15 cellular contexts compared by ENCODE assay signal in the genomic region with DNA sequence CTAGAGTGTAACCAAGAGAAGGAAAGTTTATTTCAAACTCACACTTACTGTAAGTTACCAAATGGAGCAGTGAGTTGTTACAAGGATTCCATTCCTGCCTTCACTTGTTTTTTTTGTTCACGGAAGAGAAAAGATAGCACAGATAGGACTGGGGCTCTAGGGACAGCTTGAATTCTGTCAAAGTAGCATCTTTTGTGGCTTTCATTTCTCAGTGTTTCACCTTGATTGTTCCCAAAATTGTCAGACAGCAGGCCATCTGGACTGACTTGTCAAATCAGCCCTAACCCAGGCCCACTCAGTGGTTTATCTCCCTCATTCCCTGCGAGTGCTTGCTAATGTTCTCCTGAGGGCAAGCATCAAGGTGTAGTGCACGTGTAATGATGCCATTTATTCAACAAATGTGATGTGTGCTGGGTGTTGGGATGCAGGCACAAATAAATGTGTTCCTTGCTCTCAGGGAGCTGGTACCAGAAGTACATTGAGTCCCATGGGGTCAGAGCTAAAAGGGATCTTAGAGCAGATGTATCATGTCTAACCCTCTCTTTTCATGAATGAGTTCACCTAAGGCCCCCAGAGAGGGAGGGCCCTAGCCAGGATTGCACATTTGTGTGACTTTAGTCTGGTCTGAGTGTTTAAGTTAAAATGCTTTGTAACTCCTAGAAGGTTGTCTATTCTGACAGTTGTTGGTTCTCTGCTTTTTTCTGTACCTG. TPM values are rescaled to one million over a fixed set of nuclear protein-coding genes. Genes with fewer than 3 reads are reported as not detected.
DNase-seq lines count a peak whose midpoint lies in the region; ATAC-seq and TF ChIP-seq lines count a peak whose summit lies in the region.
"Had no signal": no experiment of that assay in that cellular context is flagged by ENCODE, and none has a peak within 500 bp of the region (broad histone marks: within the 10 kb centered on the region; RNA-seq: fewer than 3 reads in every experiment).

No MANE protein-coding gene starts in this region.

- no peak overlapping the region for H3K4me3 Mint-ChIP-seq in activated T-helper 17 cell treated with anti-CD3 and anti-CD28 coated beads, Interleukin-2, amount 50 U/mL, for 72 hours
- H3K4me3 Mint-ChIP-seq in stimulated activated memory B cell treated with anti-CD40 and anti-IgM and Interleukin-4, amounts not matched to agents 10 μg/mL and 1 μg/mL and 100 μg/mL, for 72 hours: no peak overlapping the region
- H3K4me3 Mint-ChIP-seq in CD4-positive, alpha-beta T cell: no peak overlapping the region

- dilution Hi-C loops in IMR-90 (cut with HindIII; ENCODE audit: low sequenced_read_pairs, unreplicated experiment): no loop called here

- in situ Hi-C loops in IMR-90 (cut with MboI; ENCODE audit: low sequenced_read_pairs): no loop called here

- H3K36me3 ChIP-seq in IMR-90 (ENCODE audit: control insufficient read depth, insufficient read depth, low read length): peaks cover 9% of the 10 kb centered on the region; the same call in 1 of the 2 replicates
- H3K36me3 ChIP-seq: prostate gland, WERI-Rb-1 had no signal

- peak overlapping the region; percentile 96 for H2BK20ac ChIP-seq in IMR-90 (ENCODE audit: low read depth, low read length)

- no peak for TF ChIP-seq RAD21 in IMR-90 (IDR thresholded peaks at IDR 0.05; ENCODE audit: low read length)

- peak overlapping the region; percentile 73 for H3K4me2 ChIP-seq in IMR-90 (ENCODE audit: low read depth, low read length)

- ATAC-seq in IMR-90 (ENCODE audit: low read depth) (peak; percentile 27), HG03108 (IDR thresholded peaks at IDR 0.05; ENCODE audit: unreplicated experiment) (no peak)
- no peak for ATAC-seq in activated T-helper 17 cell treated with anti-CD3 and anti-CD28 coated beads, Interleukin-2, amount 50 U/mL, for 72 hours (replicated peaks)
- ATAC-seq in stimulated activated memory B cell treated with anti-CD40 and anti-IgM and Interleukin-4, amounts not matched to agents 10 μg/mL and 1 μg/mL and 100 μg/mL, for 72 hours: peak; percentile 51
- no peak for ATAC-seq in CD4-positive, alpha-beta T cell (ENCODE audit: poor library complexity)

- peak overlapping the region; percentile 84 for H3K56ac ChIP-seq in IMR-90 (ENCODE audit: extremely low read depth, insufficient read depth, low read length)

- no TSS peak for BruUV-seq in IMR-90 (replicated peaks; lab: Mats Ljungman, UMichigan)

- H2AK5ac ChIP-seq in IMR-90 (ENCODE audit: low read depth, low read length): peak overlapping the region; percentile 99

- H2BK15ac ChIP-seq in IMR-90 (ENCODE audit: low read depth, low read length): peak overlapping the region; percentile 97; the same call in 2 of the 3 replicates

- H3K27ac ChIP-seq in IMR-90 (ENCODE audit: insufficient read depth, low read length): peak overlapping the region; percentile 97
- no peak overlapping the region for H3K27ac ChIP-seq in CD4-positive, alpha-beta T cell (ENCODE audit: low read depth, low read length)
- H3K27ac ChIP-seq: prostate gland, WERI-Rb-1 had no signal

- H3K14ac ChIP-seq in IMR-90 (replicated peaks; ENCODE audit: low read depth, low read length): peak overlapping the region; percentile 99

- peaks cover 6% of the 10 kb centered on the region; the same call in 1 of the 2 replicates for H4K20me1 ChIP-seq in IMR-90 (ENCODE audit: insufficient read depth, low read length)

- peak overlapping the region; percentile 91 for H3K18ac ChIP-seq in IMR-90 (ENCODE audit: low read depth, low read length)

- no peak for TF ChIP-seq POLR2A in IMR-90 (IDR thresholded peaks at IDR 0.05; ENCODE audit: low read depth, low read length)

- WGBS in IMR-90 (ENCODE audit: extremely low coverage in 2 of 2, insufficient read length in 1 of 2), 2 experiments: no CpG with 5 or more reads among the region's 3 CpGs

- no peaks in the 10 kb centered on the region for H3K4me1 Mint-ChIP-seq in activated T-helper 17 cell treated with anti-CD3 and anti-CD28 coated beads, Interleukin-2, amount 50 U/mL, for 72 hours
- H3K4me1 Mint-ChIP-seq in stimulated activated memory B cell treated with anti-CD40 and anti-IgM and Interleukin-4, amounts not matched to agents 10 μg/mL and 1 μg/mL and 100 μg/mL, for 72 hours: peaks cover 34% of the 10 kb centered on the region
- no peaks in the 10 kb centered on the region for H3K4me1 Mint-ChIP-seq in CD4-positive, alpha-beta T cell (ENCODE audit: low read depth)

- intact Hi-C loops in IMR-90 (cut with micrococcal nuclease): loop anchor here (5.0 kb wide), 1 partner anchor 32 kb away; no protein-coding TSS in a partner anchor
- intact Hi-C loops in CD4-positive, alpha-beta T cell (cut with DNase I, micrococcal nuclease): no loop called here

- H3K9me3 ChIP-seq in IMR-90 (ENCODE audit: control insufficient read depth, insufficient read depth, low read length): no peaks in the 10 kb centered on the region
- H3K9me3 ChIP-seq in CD4-positive, alpha-beta T cell (ENCODE audit: control insufficient read depth, low read length): no peaks in the 10 kb centered on the region
- H3K9me3 ChIP-seq: prostate gland had no signal

- peaks cover 16 to 50% of the 10 kb centered on the region in 2 experiments for H3K79me1 ChIP-seq in IMR-90 (ENCODE audit: low read depth in 1 of 2, low read length in 2 of 2)

- peak overlapping the region; percentile 2 for H2AFZ ChIP-seq in IMR-90 (replicated peaks; ENCODE audit: low read length, poor library complexity)

- peak overlapping the region; percentile 43 for H3K27ac Mint-ChIP-seq in activated T-helper 17 cell treated with anti-CD3 and anti-CD28 coated beads, Interleukin-2, amount 50 U/mL, for 72 hours
- H3K27ac Mint-ChIP-seq in stimulated activated memory B cell treated with anti-CD40 and anti-IgM and Interleukin-4, amounts not matched to agents 10 μg/mL and 1 μg/mL and 100 μg/mL, for 72 hours: peak overlapping the region; percentile 78
- H3K27ac Mint-ChIP-seq in CD4-positive, alpha-beta T cell: no peak overlapping the region

- H3K9me1 ChIP-seq in IMR-90 (ENCODE audit: insufficient read depth, low read length): peaks cover 42% of the 10 kb centered on the region

- TF ChIP-seq CTCF in IMR-90 (conservative IDR thresholded peaks at IDR 0.05; ENCODE audit: low read depth, low read length): no peak
- no peak for TF ChIP-seq CTCF in fibroblast of villous mesenchyme (IDR thresholded peaks at IDR 0.05; ENCODE audit: insufficient read depth, low read depth, low read length)
- TF ChIP-seq CTCF in CD4-positive, alpha-beta T cell (IDR thresholded peaks at IDR 0.05): no peak

- H3K4me3 ChIP-seq in IMR-90 (ENCODE audit: insufficient read depth, low read depth, low read length) (no peak overlapping the region), fibroblast of villous mesenchyme (ENCODE audit: low read depth, low read length) (no peak overlapping the region)
- H3K4me3 ChIP-seq: prostate gland had no signal

- H2BK120ac ChIP-seq in IMR-90 (ENCODE audit: low read depth, low read length): peak overlapping the region; percentile 93

- H3K9ac ChIP-seq in IMR-90 (ENCODE audit: low read depth, low read length): peak overlapping the region; percentile 69

- H4K8ac ChIP-seq in IMR-90 (ENCODE audit: low read depth in 2 of 2, low read length in 2 of 2): peak overlapping the region; percentile 69 to 79

- CTCF ChIA-PET in IMR-90 (lab: Yijun Ruan, JAX): no interaction called here
- CTCF ChIA-PET in CD4-positive, alpha-beta T cell (lab: Charles Lee): no interaction called here

- no peaks in the 10 kb centered on the region for H3K27me3 Mint-ChIP-seq in activated T-helper 17 cell treated with anti-CD3 and anti-CD28 coated beads, Interleukin-2, amount 50 U/mL, for 72 hours
- H3K27me3 Mint-ChIP-seq in stimulated activated memory B cell treated with anti-CD40 and anti-IgM and Interleukin-4, amounts not matched to agents 10 μg/mL and 1 μg/mL and 100 μg/mL, for 72 hours: no peaks in the 10 kb centered on the region
- H3K27me3 Mint-ChIP-seq in CD4-positive, alpha-beta T cell: no peaks in the 10 kb centered on the region

- peak overlapping the region; percentile 90 for H4K5ac ChIP-seq in IMR-90 (ENCODE audit: low read depth, low read length)

- peak overlapping the region; percentile 13 for H2AK9ac ChIP-seq in IMR-90 (replicated peaks; ENCODE audit: low read depth, low read length, poor library complexity)

- H3K27me3 ChIP-seq in IMR-90 (ENCODE audit: control insufficient read depth, insufficient read depth, low read length): no peaks in the 10 kb centered on the region
- H3K27me3 ChIP-seq in CD4-positive, alpha-beta T cell (ENCODE audit: control insufficient read depth, insufficient read depth, low read length): no peaks in the 10 kb centered on the region

- H3K23ac ChIP-seq in IMR-90 (ENCODE audit: low read depth, low read length): peak overlapping the region; percentile 91

- H3K4me1 ChIP-seq in IMR-90 (ENCODE audit: control insufficient read depth, insufficient read depth, low read length): peaks cover 38% of the 10 kb centered on the region

- peak; percentile 24 for DNase-seq in IMR-90
- peak; percentile 14 for DNase-seq in fibroblast of villous mesenchyme (ENCODE audit: low read depth)
- DNase-seq in NCI-H1417 (lab: John Stamatoyannopoulos, UW): no peak
- DNase-seq in CD4-positive, alpha-beta T cell: no peak
- DNase-seq in activated T-cell treated with anti-CD3 and anti-CD28 coated beads, Interleukin-2, amount 50 U/mL, for 48 hours: no peak
- DNase-seq: activated T-cell treated with anti-CD3 and anti-CD28 coated beads, Interleukin-2, amount 50 U/mL, for 1 hour; NCI-H1048; NCI-H69; SHP77; stimulated activated CD4-positive, alpha-beta T cell treated with anti-CD3 and anti-CD28 coated beads, Interleukin-4, amount 100 ng/mL, for 24 hours; WERI-Rb-1 had no signal

- H3K36me3 Mint-ChIP-seq in activated T-helper 17 cell treated with anti-CD3 and anti-CD28 coated beads, Interleukin-2, amount 50 U/mL, for 72 hours (ENCODE audit: low read depth): peaks cover 16% of the 10 kb centered on the region
- peaks cover 32% of the 10 kb centered on the region for H3K36me3 Mint-ChIP-seq in stimulated activated memory B cell treated with anti-CD40 and anti-IgM and Interleukin-4, amounts not matched to agents 10 μg/mL and 1 μg/mL and 100 μg/mL, for 72 hours
- peaks cover 32% of the 10 kb centered on the region for H3K36me3 Mint-ChIP-seq in CD4-positive, alpha-beta T cell (ENCODE audit: low read depth)

- no peaks in the 10 kb centered on the region for H3K9me3 Mint-ChIP-seq in activated T-helper 17 cell treated with anti-CD3 and anti-CD28 coated beads, Interleukin-2, amount 50 U/mL, for 72 hours
- no peaks in the 10 kb centered on the region for H3K9me3 Mint-ChIP-seq in stimulated activated memory B cell treated with anti-CD40 and anti-IgM and Interleukin-4, amounts not matched to agents 10 μg/mL and 1 μg/mL and 100 μg/mL, for 72 hours
- H3K9me3 Mint-ChIP-seq in CD4-positive, alpha-beta T cell: no peaks in the 10 kb centered on the region

- POLR2A ChIA-PET in IMR-90 (lab: Charles Lee; ENCODE audit: unreplicated experiment): no interaction called here
- POLR2A ChIA-PET in CD4-positive, alpha-beta T cell (lab: Charles Lee): no interaction called here

- peak overlapping the region; percentile 91 for H3K4ac ChIP-seq in IMR-90 (ENCODE audit: low read depth, low read length)

- peak overlapping the region; percentile 95 for H2BK5ac ChIP-seq in IMR-90 (ENCODE audit: low read depth, low read length, poor library complexity, severe bottlenecking)

- peak overlapping the region; percentile 94 for H4K91ac ChIP-seq in IMR-90 (ENCODE audit: insufficient read depth, low read depth, low read length)

RNA-seq across cellular contexts. Expression of a gene that starts 49.1 kb away (rescaled TPM):
- total RNA-seq in IMR-90 (2012; rRNA removed) (73.5 and 86.9 TPM in 2 replicates), fibroblast of villous mesenchyme (102 and 114 TPM in 2 replicates)
- 63.8 and 69.2 TPM in 2 replicates for polyA plus RNA-seq in IMR-90 (2012; rRNA removed)
- 27.8 and 29.5 TPM in 2 replicates for polyA plus RNA-seq in IMR-90 (2012; cell fraction: cytosol; rRNA removed)
- polyA plus RNA-seq in IMR-90 (2012; cell fraction: nucleus; rRNA removed; ENCODE audit: low replicate concordance): 14.1 and 41.8 TPM in 2 replicates
- total RNA-seq in activated T-helper 17 cell treated with anti-CD3 and anti-CD28 coated beads, Interleukin-2, amount 50 U/mL, for 72 hours: 10 to 100 TPM; 37.1 to 66.6 TPM
- 10 to 100 TPM; 31.1 to 31.5 TPM for total RNA-seq in CD4-positive, alpha-beta T cell

RNA-seq across cellular contexts. Expression of a gene that starts 51.8 kb away (rescaled TPM):
- 14.3 and 15.6 TPM in 2 replicates for total RNA-seq in IMR-90 (2012; rRNA removed)
- 16.4 and 17.7 TPM in 2 replicates for polyA plus RNA-seq in IMR-90 (2012; rRNA removed)
- 7.9 and 8.2 TPM in 2 replicates for polyA plus RNA-seq in IMR-90 (2012; cell fraction: cytosol; rRNA removed)
- 5.9 and 25.5 TPM in 2 replicates for polyA plus RNA-seq in IMR-90 (2012; cell fraction: nucleus; rRNA removed; ENCODE audit: low replicate concordance)
- 10 to 100 TPM; 17.8 to 27.1 TPM for total RNA-seq in activated T-helper 17 cell treated with anti-CD3 and anti-CD28 coated beads, Interleukin-2, amount 50 U/mL, for 72 hours
- total RNA-seq in fibroblast of villous mesenchyme: 57.9 and 64.7 TPM in 2 replicates
- total RNA-seq in CD4-positive, alpha-beta T cell: 10 to 100 TPM; 12.5 to 14.8 TPM

Comparison
In these comparisons a context has a peak if more than half of its experiments do, and no peak if none do; other contexts are left out.
1. ATAC-seq: peak in IMR-90 (single experiment) and stimulated activated memory B cell treated with anti-CD40 and anti-IgM and Interleukin-4, amounts not matched to agents 10 μg/mL and 1 μg/mL and 100 μg/mL, for 72 hours (single experiment); none in activated T-helper 17 cell treated with anti-CD3 and anti-CD28 coated beads, Interleukin-2, amount 50 U/mL, for 72 hours (single experiment), CD4-positive, alpha-beta T cell (single experiment) and HG03108 (single experiment).
2. DNase-seq: peak in IMR-90 (single experiment) and fibroblast of villous mesenchyme (single experiment); none in NCI-H1417 (0 of 3), CD4-positive, alpha-beta T cell (0 of 10) and activated T-cell treated with anti-CD3 and anti-CD28 coated beads, Interleukin-2, amount 50 U/mL, for 48 hours (0 of 2).